23 cellular contexts compared by ENCODE assay signal in genomic region chr2:85303780-85304531, GRCh38.
"Had no signal": no experiment of that assay in that cellular context is flagged by ENCODE, and none has a peak within 500 bp of the region (broad histone marks: within the 10 kb centered on the region; RNA-seq: fewer than 3 reads in every experiment).

No MANE protein-coding gene starts in this region.

- H3K27ac ChIP-seq: hepatocyte, pancreas, psoas muscle, testis, transverse colon, VCaP had no signal

- H3K36me3 ChIP-seq: pancreas, transverse colon had no signal

- H3K9me3 ChIP-seq: pancreas, psoas muscle, testis, transverse colon had no signal

- DNase-seq: activated CD4-positive, alpha-beta memory T cell treated with anti-CD3 and anti-CD28 coated beads for 36 hours; activated CD4-positive, alpha-beta T cell treated with anti-CD3 and anti-CD28 coated beads for 48 hours; activated CD8-positive, alpha-beta memory T cell treated with anti-CD3 and anti-CD28 coated beads, Interleukin-2, amount 50 U/mL, for 4 hours; activated effector memory CD4-positive, alpha-beta T cell treated with anti-CD3 and anti-CD28 coated beads, Interleukin-2, amount 50 U/mL, for 16 hours; activated naive CD4-positive, alpha-beta T cell treated with anti-CD3 and anti-CD28 coated beads for 36 hours; activated naive CD8-positive, alpha-beta T cell treated with anti-CD3 and anti-CD28 coated beads for 36 hours; activated T-cell treated with anti-CD3 and anti-CD28 coated beads, Interleukin-2, amount 50 U/mL, for 1 hour; amniotic stem cell; effector CD8-positive, alpha-beta T cell; islet precursor cell; left ventricle myocardium superior; nucleus accumbens; pancreas; psoas muscle; stimulated activated CD4-positive, alpha-beta T cell treated with anti-CD3 and anti-CD28 coated beads, Interleukin-2, amount 100 ng/mL, for 48 hours; stimulated activated naive CD8-positive, alpha-beta T cell treated with anti-CD3 and anti-CD28 coated beads, Interleukin-15, Interleukin-2, amounts not matched to agents 100 U/mL and 50 U/mL, for 24 hours; testis; transverse colon had no signal

- H3K27me3 Mint-ChIP-seq: activated naive CD8-positive, alpha-beta T cell treated with anti-CD3 and anti-CD28 coated beads for 36 hours had no signal

- ATAC-seq: activated CD4-positive, CD25-positive, alpha-beta regulatory T cell treated with anti-CD3 and anti-CD28 coated beads, Interleukin-2, amount 50 U/mL, for 24 hours; left ventricle myocardium superior; pancreas; psoas muscle; stimulated activated naive CD8-positive, alpha-beta T cell treated with anti-CD3 and anti-CD28 coated beads, Interleukin-15, Interleukin-2, amounts not matched to agents 100 U/mL and 50 U/mL, for 24 hours had no signal

- H3K4me2 ChIP-seq: hepatocyte had no signal

- H3K4me3 Mint-ChIP-seq: activated CD4-positive, alpha-beta memory T cell treated with anti-CD3 and anti-CD28 coated beads for 36 hours; activated naive CD4-positive, alpha-beta T cell treated with anti-CD3 and anti-CD28 coated beads for 36 hours; activated naive CD8-positive, alpha-beta T cell treated with anti-CD3 and anti-CD28 coated beads for 36 hours; activated T-helper 1 cell treated with anti-CD3 and anti-CD28 coated beads, Interleukin-12 subunit alpha, Interleukin-12 subunit beta, Interleukin-2, Interleukin-4 antibody, amounts not matched to agents 30 ng/mL and 10 ng/mL and 1 ng/mL, durations not matched to agents 14 hours and 24 hours and 36 hours; nephron had no signal

- H3K4me3 ChIP-seq: hepatocyte, pancreas, psoas muscle, testis, transverse colon had no signal

- H2AFZ ChIP-seq: hepatocyte had no signal

- H3K27me3 ChIP-seq: hepatocyte, pancreas, testis, transverse colon had no signal

- H3K4me1 ChIP-seq: pancreas, psoas muscle had no signal

- H3K9me3 Mint-ChIP-seq: activated CD4-positive, alpha-beta memory T cell treated with anti-CD3 and anti-CD28 coated beads for 36 hours; activated naive CD4-positive, alpha-beta T cell treated with anti-CD3 and anti-CD28 coated beads for 36 hours; activated naive CD8-positive, alpha-beta T cell treated with anti-CD3 and anti-CD28 coated beads for 36 hours; activated T-helper 1 cell treated with anti-CD3 and anti-CD28 coated beads, Interleukin-12 subunit alpha, Interleukin-12 subunit beta, Interleukin-2, Interleukin-4 antibody, amounts not matched to agents 30 ng/mL and 10 ng/mL and 1 ng/mL, durations not matched to agents 14 hours and 24 hours and 36 hours; nephron had no signal

- H3K27ac Mint-ChIP-seq: activated CD4-positive, alpha-beta memory T cell treated with anti-CD3 and anti-CD28 coated beads for 36 hours; activated naive CD4-positive, alpha-beta T cell treated with anti-CD3 and anti-CD28 coated beads for 36 hours; activated naive CD8-positive, alpha-beta T cell treated with anti-CD3 and anti-CD28 coated beads for 36 hours; activated T-helper 1 cell treated with anti-CD3 and anti-CD28 coated beads, Interleukin-12 subunit alpha, Interleukin-12 subunit beta, Interleukin-2, Interleukin-4 antibody, amounts not matched to agents 30 ng/mL and 10 ng/mL and 1 ng/mL, durations not matched to agents 14 hours and 24 hours and 36 hours had no signal

- H3K36me3 Mint-ChIP-seq: activated CD4-positive, alpha-beta memory T cell treated with anti-CD3 and anti-CD28 coated beads for 36 hours; activated naive CD8-positive, alpha-beta T cell treated with anti-CD3 and anti-CD28 coated beads for 36 hours had no signal

- H3K79me2 ChIP-seq: hepatocyte had no signal
